ENCODE assay signal across 8 cellular contexts in the genomic region with DNA sequence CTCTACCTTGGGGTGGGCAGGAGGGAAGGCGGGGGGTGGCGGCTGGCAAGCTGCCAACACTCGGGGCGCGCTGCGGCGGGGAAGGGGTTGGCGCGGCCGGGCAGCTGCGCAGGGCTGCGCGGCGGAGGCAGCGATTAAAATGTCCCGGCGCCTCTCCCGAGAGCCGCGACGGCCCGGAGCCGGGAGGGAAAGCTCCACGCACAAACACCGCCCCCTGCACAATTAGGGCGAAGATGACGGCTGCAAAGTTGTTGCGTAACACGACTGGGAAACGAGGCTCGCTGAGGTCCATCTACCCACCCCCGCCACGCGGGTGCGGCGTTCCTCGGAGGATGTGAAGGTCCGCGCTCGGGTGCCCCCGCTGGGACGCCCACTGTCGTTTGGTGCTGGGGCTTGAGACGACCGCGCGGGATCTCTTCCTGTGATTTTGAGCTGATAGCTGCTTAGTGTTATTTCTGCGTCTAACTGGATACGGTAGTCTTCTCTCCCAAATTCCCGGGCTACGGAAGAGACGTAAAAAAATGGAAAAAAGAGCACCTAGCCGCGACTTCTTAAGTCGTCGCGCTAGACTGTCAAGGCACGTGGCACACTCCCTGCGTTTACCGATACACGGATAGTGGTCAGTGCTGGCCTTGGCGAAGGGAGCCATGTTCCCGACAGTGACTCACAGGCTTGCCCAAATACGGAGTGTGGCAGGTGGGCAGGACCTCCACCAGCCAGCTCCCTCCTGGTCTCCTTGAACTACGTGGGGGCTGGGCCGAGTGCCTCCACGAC. TPM values are rescaled to one million over a fixed set of nuclear protein-coding genes. Genes with fewer than 3 reads are reported as not detected.
DNase-seq lines count a peak whose midpoint lies in the region; ATAC-seq, FAIRE-seq and TF ChIP-seq lines count a peak whose summit lies in the region.

No MANE protein-coding gene starts in this region.

- H4K5ac ChIP-seq in IMR-90 (ENCODE audit: low read depth, low read length): peak overlapping the region; percentile 7

- POLR2A ChIA-PET in AG04449 (lab: Yijun Ruan, JAX): interaction anchor here (0.6 to 1.8 kb wide), 2 partner anchors 8 to 122 kb away, joined by 3 to 10 read pairs; no protein-coding TSS in a partner anchor
- POLR2A ChIA-PET in IMR-90 (lab: Charles Lee; ENCODE audit: unreplicated experiment): interaction anchor here (0.5 to 0.6 kb wide), 4 partner anchors 28 to 347 kb away, joined by 3 to 6 read pairs (median 3); no protein-coding TSS in a partner anchor
- POLR2A ChIA-PET in GM12878 (lab: Charles Lee): interaction anchor here (1.0 kb wide), 1 partner anchor 67 kb away, joined by 3 read pairs; no protein-coding TSS in a partner anchor

- dilution Hi-C loops in IMR-90 (cut with HindIII; ENCODE audit: low sequenced_read_pairs, unreplicated experiment): no loop called here

- H2AK9ac ChIP-seq in IMR-90 (replicated peaks; ENCODE audit: low read depth, low read length, poor library complexity): peak overlapping the region; percentile 81

- peak overlapping the region; percentile 93 for H3K27ac ChIP-seq in IMR-90 (ENCODE audit: insufficient read depth, low read length)
- H3K27ac ChIP-seq in GM12878 (ENCODE audit: control insufficient read depth, insufficient read depth): no peak overlapping the region

- SMC1A ChIA-PET in GM12878 (lab: Charles Lee; ENCODE audit: uncharacterized antibody, unreplicated experiment): interaction anchor here (0.7 to 4.0 kb wide), 5 partner anchors 335 to 809 kb away, joined by 3 to 47 read pairs (median 7); no protein-coding TSS in a partner anchor

- peak; percentile 22 for TF ChIP-seq CTCF in AG04449 (IDR thresholded peaks at IDR 0.05; ENCODE audit: insufficient read depth, low read length, missing control alignments)
- peak; percentile 24 for TF ChIP-seq CTCF in IMR-90 (conservative IDR thresholded peaks at IDR 0.05; ENCODE audit: low read depth, low read length)
- TF ChIP-seq CTCF in GM12878 (IDR thresholded peaks at IDR 0.05 in 2 of 3, conservative IDR thresholded peaks at IDR 0.05 in 1 of 3; ENCODE audit: control insufficient read depth in 2 of 3, extremely low read depth in 1 of 3, insufficient read depth in 1 of 3, low read depth in 3 of 3, low read length in 3 of 3): no peak

- CTCF ChIA-PET in AG04449 (lab: Yijun Ruan, JAX) (interaction anchor here (0.7 to 11.6 kb wide), 8 partner anchors 8 to 529 kb away, joined by 3 to 200 read pairs (median 4); no protein-coding TSS in a partner anchor), IMR-90 (lab: Yijun Ruan, JAX) (interaction anchor here (1.0 to 1.2 kb wide), 3 partner anchors 9 to 335 kb away, joined by 3 to 5 read pairs (median 3); no protein-coding TSS in a partner anchor), GM12878 (lab: Yijun Ruan, JAX) (interaction anchor here (4.0 to 8.8 kb wide), 2 partner anchors 390 to 510 kb away, joined by 33 to 115 read pairs; no protein-coding TSS in a partner anchor)

- H3K36me3 Mint-ChIP-seq in T-helper 2 cell treated with Interferon-gamma antibody and Interleukin-4, amounts not matched to agents 5 μg/mL and 100 μg/mL, for 36 hours (ENCODE audit: low read depth): peaks cover 18% of the 10 kb centered on the region

- intact Hi-C loops in IMR-90 (cut with micrococcal nuclease) (loop anchor here (5.0 kb wide), 4 partner anchors 58 to 322 kb away; no protein-coding TSS in a partner anchor), GM12878 (cut with micrococcal nuclease; ENCODE audit: unreplicated experiment) (loop anchor here (5.0 to 10.0 kb wide), 4 partner anchors 67 to 387 kb away; no protein-coding TSS in a partner anchor)

- no peaks in the 10 kb centered on the region for H3K9me3 ChIP-seq in IMR-90 (ENCODE audit: control insufficient read depth, insufficient read depth, low read length)
- H3K9me3 ChIP-seq in GM12878 (replicated peaks; ENCODE audit: control insufficient read depth, insufficient read depth, low read length): no peaks in the 10 kb centered on the region

- H2BK20ac ChIP-seq in IMR-90 (ENCODE audit: low read depth, low read length): peak overlapping the region; percentile 53; the same call in 1 of the 2 replicates

- peak overlapping the region; percentile 88 for H3K23ac ChIP-seq in IMR-90 (ENCODE audit: low read depth, low read length)

- TF ChIP-seq RAD21 in IMR-90 (IDR thresholded peaks at IDR 0.05; ENCODE audit: low read length) (peak; percentile 38), GM12878 (IDR thresholded peaks at IDR 0.05; ENCODE audit: insufficient read depth, low read depth, low read length) (no peak)

- peak overlapping the region; percentile 78 for H2AK5ac ChIP-seq in IMR-90 (ENCODE audit: low read depth, low read length)

- H3K18ac ChIP-seq in IMR-90 (ENCODE audit: low read depth, low read length): peak overlapping the region; percentile 43

- H3K9ac ChIP-seq in IMR-90 (ENCODE audit: low read depth, low read length) (peak overlapping the region; percentile 89), GM12878 (ENCODE audit: control insufficient read depth, insufficient read depth, low read length) (no peak overlapping the region)

- H3K56ac ChIP-seq in IMR-90 (ENCODE audit: extremely low read depth, insufficient read depth, low read length): peak overlapping the region; percentile 62

- H3K27me3 ChIP-seq in IMR-90 (ENCODE audit: control insufficient read depth, insufficient read depth, low read length): no peaks in the 10 kb centered on the region
- H3K27me3 ChIP-seq in GM12878 (replicated peaks in 1 of 2; ENCODE audit: control insufficient read depth in 2 of 2, insufficient read depth in 2 of 2, low read length in 1 of 2): peaks cover 12 to 27% of the 10 kb centered on the region in 2 experiments

- TF ChIP-seq EP300 in GM12878 (IDR thresholded peaks at IDR 0.05; ENCODE audit: borderline replicate concordance in 1 of 2, control insufficient read depth in 1 of 2, low read depth in 2 of 2, low read length in 2 of 2): no peak

- H3K36me3 ChIP-seq in IMR-90 (ENCODE audit: control insufficient read depth, insufficient read depth, low read length) (no peaks in the 10 kb centered on the region), GM12878 (ENCODE audit: control insufficient read depth in 2 of 2, insufficient read depth in 2 of 2, low read length in 1 of 2) (no peaks in the 10 kb centered on the region)

- H2AFZ ChIP-seq in IMR-90 (replicated peaks; ENCODE audit: low read length, poor library complexity): peak overlapping the region; percentile 86
- H2AFZ ChIP-seq in GM12878 (ENCODE audit: control insufficient read depth, low read depth, low read length): peak overlapping the region; percentile 37

- peak overlapping the region; percentile 80 for H4K91ac ChIP-seq in IMR-90 (ENCODE audit: insufficient read depth, low read depth, low read length)

- DNase-seq in AG04449 (ENCODE audit: low read depth, low spot score) (no peak), IMR-90 (peak; percentile 89), GM12878 (ENCODE audit: low read depth, low spot score) (no peak), hippocampal formation (lab: John Stamatoyannopoulos, UW) (peak; percentile 37 to 54), renal cortical epithelial cell (ENCODE audit: low read depth) (peak; percentile 72), NCI-H774 (lab: John Stamatoyannopoulos, UW) (no peak)
- DNase-seq in T-helper 2 cell treated with Interferon-gamma antibody and Interleukin-4, amounts not matched to agents 5 μg/mL and 100 μg/mL, for 36 hours (ENCODE audit: low spot score): peak; percentile 77

- H3K4me1 Mint-ChIP-seq in T-helper 2 cell treated with Interferon-gamma antibody and Interleukin-4, amounts not matched to agents 5 μg/mL and 100 μg/mL, for 36 hours (ENCODE audit: low read depth): peaks cover 48% of the 10 kb centered on the region

- peak; percentile 19 for ATAC-seq in GM18907 (IDR thresholded peaks at IDR 0.05; ENCODE audit: unreplicated experiment)
- peak; percentile 8 for ATAC-seq in IMR-90 (ENCODE audit: low read depth)
- ATAC-seq in GM12878: peak; percentile 7

- H3K79me2 ChIP-seq in GM12878 (ENCODE audit: control insufficient read depth, insufficient read depth, low read length): no peaks in the 10 kb centered on the region

- H3K4me3 ChIP-seq in AG04449 (ENCODE audit: low read depth, low read length) (peak overlapping the region; percentile 78), IMR-90 (ENCODE audit: insufficient read depth, low read depth, low read length) (peak overlapping the region; percentile 87), GM12878 (peak overlapping the region; percentile 76)

- peak overlapping the region; percentile 33 to 80 for H4K8ac ChIP-seq in IMR-90 (ENCODE audit: low read depth in 2 of 2, low read length in 2 of 2)

- peak overlapping the region; percentile 69 for H2BK120ac ChIP-seq in IMR-90 (ENCODE audit: low read depth, low read length)

- in situ Hi-C loops in IMR-90 (cut with MboI; ENCODE audit: low sequenced_read_pairs) (loop anchor here (5.0 kb wide), 1 partner anchor 73 kb away; no protein-coding TSS in a partner anchor), GM12878 (cut with MboI) (loop anchor here (5.0 kb wide), 2 partner anchors 382 to 507 kb away; no protein-coding TSS in a partner anchor)

- TF ChIP-seq POLR2A in IMR-90 (IDR thresholded peaks at IDR 0.05; ENCODE audit: low read depth, low read length) (peak; percentile 92), GM12878 (IDR thresholded peaks at IDR 0.05; ENCODE audit: low read depth, low read length) (no peak)

- H2BK15ac ChIP-seq in IMR-90 (ENCODE audit: low read depth, low read length): peak overlapping the region; percentile 68; the same call in 2 of the 3 replicates

- no peaks in the 10 kb centered on the region for H3K27me3 Mint-ChIP-seq in T-helper 2 cell treated with Interferon-gamma antibody and Interleukin-4, amounts not matched to agents 5 μg/mL and 100 μg/mL, for 36 hours (ENCODE audit: low read depth)

- RAD21 ChIA-PET in GM12878 (lab: Charles Lee; ENCODE audit: unreplicated experiment): interaction anchor here (1.0 to 4.9 kb wide), 4 partner anchors 63 to 509 kb away, joined by 3 to 59 read pairs (median 14); a partner anchor contains a TSS

- H3K4me3 Mint-ChIP-seq in T-helper 2 cell treated with Interferon-gamma antibody and Interleukin-4, amounts not matched to agents 5 μg/mL and 100 μg/mL, for 36 hours: peak overlapping the region; percentile 96

- no peak for FAIRE-seq in GM12878 (lab: Jason Lieb, UNC)

- H4K20me1 ChIP-seq in IMR-90 (ENCODE audit: insufficient read depth, low read length) (peaks cover 15% of the 10 kb centered on the region), GM12878 (ENCODE audit: control insufficient read depth, insufficient read depth) (no peaks in the 10 kb centered on the region; the same call in 1 of the 2 replicates)

- H2BK5ac ChIP-seq in IMR-90 (ENCODE audit: low read depth, low read length, poor library complexity, severe bottlenecking): peak overlapping the region; percentile 90

- H3K14ac ChIP-seq in IMR-90 (replicated peaks; ENCODE audit: low read depth, low read length): peak overlapping the region; percentile 66

- H3K4me1 ChIP-seq in IMR-90 (ENCODE audit: control insufficient read depth, insufficient read depth, low read length): peaks cover 12% of the 10 kb centered on the region
- H3K4me1 ChIP-seq in GM12878 (ENCODE audit: control insufficient read depth, insufficient read depth, low read length): peaks cover 6% of the 10 kb centered on the region

- H3K4me2 ChIP-seq in IMR-90 (ENCODE audit: low read depth, low read length) (peak overlapping the region; percentile 56), GM12878 (ENCODE audit: control insufficient read depth, insufficient read depth) (peak overlapping the region; percentile 99)

- H3K27ac Mint-ChIP-seq in T-helper 2 cell treated with Interferon-gamma antibody and Interleukin-4, amounts not matched to agents 5 μg/mL and 100 μg/mL, for 36 hours: peak overlapping the region; percentile 98

- H3K9me1 ChIP-seq in IMR-90 (ENCODE audit: insufficient read depth, low read length): peaks cover 2% of the 10 kb centered on the region; the same call in 1 of the 2 replicates

- no peaks in the 10 kb centered on the region for H3K9me3 Mint-ChIP-seq in T-helper 2 cell treated with Interferon-gamma antibody and Interleukin-4, amounts not matched to agents 5 μg/mL and 100 μg/mL, for 36 hours

- no TSS peak for BruUV-seq in IMR-90 (replicated peaks; lab: Mats Ljungman, UMichigan)
- BruUV-seq in GM12878 (replicated peaks; lab: Mats Ljungman, UMichigan): no TSS peak

- 13% methylated on average over 21 of the region's 67 CpGs; no CpG with 5 or more reads in 1 of the 2 experiments for WGBS in IMR-90 (ENCODE audit: extremely low coverage in 2 of 2, insufficient read length in 1 of 2), 2 experiments
- WGBS in GM12878 (ENCODE audit: insufficient coverage, insufficient replicate concordance, low lambda C conversion rate, missing lambda C conversion rate): 5% methylated on average over 65 of the region's 67 CpGs

- H3K79me1 ChIP-seq in IMR-90 (ENCODE audit: low read depth in 1 of 2, low read length in 2 of 2): peaks cover 2 to 21% of the 10 kb centered on the region in 2 experiments; a peak in 2 of 4 replicates

- peak overlapping the region; percentile 90 for H3K4ac ChIP-seq in IMR-90 (ENCODE audit: low read depth, low read length)

RNA-seq across cellular contexts. Expression of a gene that starts 1.0 kb away (rescaled TPM):
- 27.6 and 29.4 TPM in 2 replicates for total RNA-seq in IMR-90 (2012; rRNA removed)
- 20.8 and 27.7 TPM in 2 replicates for polyA plus RNA-seq in IMR-90 (2012; rRNA removed)
- polyA plus RNA-seq in IMR-90 (2012; cell fraction: cytosol; rRNA removed): 11.9 and 12.8 TPM in 2 replicates
- 6.6 and 66.1 TPM in 2 replicates for polyA plus RNA-seq in IMR-90 (2012; cell fraction: nucleus; rRNA removed; ENCODE audit: low replicate concordance)
- total RNA-seq in GM12878 (2013; cell fraction: nucleolus; rRNA removed): 1.1 and 1.4 TPM in 2 replicates
- total RNA-seq in GM12878 (2014; rRNA removed): 0.23 and 0.27 TPM in 2 replicates
- 0.32 and 0.36 TPM in 2 replicates for total RNA-seq in GM12878 (2014; rRNA removed; fragmentation: Illumina TruSeq; extraction: Trizol)
- 0.46 and 0.82 TPM in 2 replicates for total RNA-seq in GM12878 (2021)
- 3.0 TPM for polyA plus RNA-seq in GM12878 (2011; ENCODE audit: low read depth)
- polyA plus RNA-seq in GM12878 (2011; rRNA removed): 1.0 and 1.1 TPM in 2 replicates
- 0.48 and 0.87 TPM in 2 replicates for polyA plus RNA-seq in GM12878 (2011; cell fraction: cytosol; rRNA removed)
- 0.63 and 0.79 TPM in 2 replicates for polyA plus RNA-seq in GM12878 (2011; cell fraction: nucleus; rRNA removed)
- polyA plus RNA-seq in GM12878 (2012): 2.8 and 4.7 TPM in 2 replicates
- polyA plus RNA-seq in GM12878 (2014; fragmentation: Illumina TruSeq; extraction: Trizol): 0.40 and 0.51 TPM in 2 replicates
- polyA plus RNA-seq in GM12878 (2014; fragmentation: Nextera tagmentation; extraction: Ambion mirVana): under 1 TPM in 1 of 2 experiments, not detected in 1; 0.18 TPM
- 0.22 and 0.28 TPM in 2 replicates for polyA plus RNA-seq in GM12878 (2014; rRNA removed)
- not detected for polyA plus RNA-seq in GM12878 (2016; fragmentation: Nextera tagmentation; extraction: Ambion mirVana)
- 0.82 and 1.0 TPM in 2 replicates for polyA minus RNA-seq in GM12878 (2011; rRNA and poly(A)+ RNA removed)
- 0.42 TPM in 1 of 2 replicates, not detected in the other for polyA minus RNA-seq in GM12878 (2011; cell fraction: cytosol; rRNA and poly(A)+ RNA removed)
- 0.48 and 0.86 TPM in 2 replicates for polyA minus RNA-seq in GM12878 (2011; cell fraction: nucleus; rRNA and poly(A)+ RNA removed)
- 13.2 and 50.8 TPM in 2 replicates for total RNA-seq in renal cortical epithelial cell

Comparison
In these comparisons a context has a peak if more than half of its experiments do, and no peak if none do; other contexts are left out.
1. DNase-seq: peak in IMR-90 (single experiment), T-helper 2 cell treated with Interferon-gamma antibody and Interleukin-4, amounts not matched to agents 5 μg/mL and 100 μg/mL, for 36 hours (single experiment), hippocampal formation (2 of 2) and renal cortical epithelial cell (single experiment); none in AG04449 (single experiment), GM12878 (single experiment) and NCI-H774 (single experiment).
2. CTCF ChIP-seq: peak in AG04449 (single experiment) and IMR-90 (single experiment); none in GM12878 (0 of 3).
3. Peak in every context shown above with its lines, with median percentiles within 50 percentile points of each other: H3K4me3 ChIP-seq and ATAC-seq.